Comparison of ENCODE assay signal across 8 cellular contexts in the genomic region with DNA sequence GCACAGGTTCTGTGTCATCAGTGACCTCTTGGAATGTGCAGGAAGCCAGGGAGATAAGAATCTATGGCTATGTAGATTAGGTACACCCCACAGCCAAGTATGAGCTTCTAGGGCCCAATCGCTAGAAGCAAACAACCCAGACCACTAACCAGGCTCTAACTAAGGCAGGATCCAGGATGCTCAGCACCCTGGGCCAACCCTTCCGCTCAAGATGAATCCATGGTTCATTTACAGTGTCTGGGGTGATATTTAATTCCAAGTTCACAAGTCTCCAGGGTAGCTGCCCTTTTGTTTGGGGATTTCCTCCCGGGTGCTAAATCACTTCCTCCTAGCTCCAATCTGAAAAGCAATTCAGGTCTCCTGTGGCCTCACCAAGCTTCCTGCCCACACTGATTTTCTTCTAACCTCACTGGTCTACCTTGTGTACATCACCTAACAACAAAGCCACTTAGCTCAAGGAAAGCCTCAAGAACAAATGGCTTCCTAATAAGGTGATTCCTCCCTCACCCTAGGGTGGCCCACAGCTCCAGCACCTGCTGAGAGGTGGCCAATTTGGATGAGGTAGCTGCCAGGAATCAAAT. TPM values are rescaled to one million over a fixed set of nuclear protein-coding genes. Genes with fewer than 3 reads are reported as not detected.
DNase-seq lines count a peak whose midpoint lies in the region; ATAC-seq and TF ChIP-seq lines count a peak whose summit lies in the region.

No MANE protein-coding gene starts in this region.

- DNase-seq in activated naive CD4-positive, alpha-beta T cell treated with anti-CD3 and anti-CD28 coated beads for 36 hours = peak; percentile 72
- no peak for DNase-seq in activated naive CD4-positive, alpha-beta T cell (lab: John Stamatoyannopoulos, UW)
- DNase-seq in activated CD8-positive, alpha-beta T cell treated with anti-CD3 and anti-CD28 coated beads, Interleukin-2, amount 10 ng/mL, durations not matched to agents 7 days and 5 days = peak; percentile 72
- DNase-seq in kidney tubule cell (ENCODE audit: low spot score) = peak; percentile 64
- DNase-seq in tibial nerve (ENCODE audit: low spot score in 2 of 2) = no peak
- DNase-seq in GM03348 (ENCODE audit: low spot score) = no peak

- H3K4me1 Mint-ChIP-seq in activated naive CD4-positive, alpha-beta T cell treated with anti-CD3 and anti-CD28 coated beads for 36 hours (ENCODE audit: low read depth) = peaks cover 54% of the 10 kb centered on the region
- peaks cover 56% of the 10 kb centered on the region for H3K4me1 Mint-ChIP-seq in activated CD8-positive, alpha-beta T cell treated with anti-CD3 and anti-CD28 coated beads, Interleukin-2, amount 10 ng/mL, durations not matched to agents 7 days and 5 days (ENCODE audit: low read depth)

- peaks cover 3% of the 10 kb centered on the region for H3K27me3 Mint-ChIP-seq in activated naive CD4-positive, alpha-beta T cell treated with anti-CD3 and anti-CD28 coated beads for 36 hours (ENCODE audit: low read depth)
- peaks cover 15% of the 10 kb centered on the region for H3K27me3 Mint-ChIP-seq in activated CD8-positive, alpha-beta T cell treated with anti-CD3 and anti-CD28 coated beads, Interleukin-2, amount 10 ng/mL, durations not matched to agents 7 days and 5 days (ENCODE audit: low read depth)

- H3K9me3 ChIP-seq in tibial nerve = no peaks in the 10 kb centered on the region

- no peak for TF ChIP-seq EP300 in tibial nerve (IDR thresholded peaks at IDR 0.05)

- POLR2A ChIA-PET in activated CD8-positive, alpha-beta T cell treated with anti-CD3 and anti-CD28 coated beads, Interleukin-2, amount 10 ng/mL, durations not matched to agents 7 days and 5 days (lab: Charles Lee) = interaction anchor here (0.7 to 5.3 kb wide), 3 partner anchors 34 to 310 kb away, joined by 4 to 45 read pairs (median 5); partner anchors contain the start of gene MGA

- no peak for TF ChIP-seq CTCF in tibial nerve (IDR thresholded peaks at IDR 0.05)

- intact Hi-C loops in activated naive CD4-positive, alpha-beta T cell treated with anti-CD3 and anti-CD28 coated beads for 36 hours (cut with micrococcal nuclease) = loop anchor here (1.0 to 5.0 kb wide), 5 partner anchors 40 to 1018 kb away; partner anchors contain the start of genes CHAC1, RPAP1 and ZNF106

- WGBS in tibial nerve, 2 donors = 63 to 85% methylated on average over 3 of the region's 3 CpGs

- TF ChIP-seq POLR2A in tibial nerve (IDR thresholded peaks at IDR 0.05) = no peak

- peak overlapping the region in 1 of 4 donors; percentile 70 for H3K4me3 ChIP-seq in tibial nerve

- no peaks in the 10 kb centered on the region for H3K36me3 ChIP-seq in tibial nerve

- CTCF ChIA-PET in activated naive CD4-positive, alpha-beta T cell treated with anti-CD3 and anti-CD28 coated beads for 36 hours (lab: Charles Lee) = interaction anchor here (0.6 to 2.7 kb wide), 6 partner anchors 19 to 1129 kb away, joined by 3 to 24 read pairs (median 4); partner anchors contain the start of gene MAPKBP1
- CTCF ChIA-PET in activated CD8-positive, alpha-beta T cell treated with anti-CD3 and anti-CD28 coated beads, Interleukin-2, amount 10 ng/mL, durations not matched to agents 7 days and 5 days (lab: Charles Lee) = interaction anchor here (0.8 to 5.2 kb wide), 8 partner anchors 14 to 197 kb away, joined by 3 to 32 read pairs (median 8); partner anchors contain the start of gene MAPKBP1

- no peaks in the 10 kb centered on the region for H3K9me3 Mint-ChIP-seq in activated naive CD4-positive, alpha-beta T cell treated with anti-CD3 and anti-CD28 coated beads for 36 hours
- no peaks in the 10 kb centered on the region for H3K9me3 Mint-ChIP-seq in activated CD8-positive, alpha-beta T cell treated with anti-CD3 and anti-CD28 coated beads, Interleukin-2, amount 10 ng/mL, durations not matched to agents 7 days and 5 days (ENCODE audit: insufficient read depth)

- peaks cover 0 to 68% (median 22%) of the 10 kb centered on the region in 4 donors for H3K4me1 ChIP-seq in tibial nerve

- peaks cover 15% of the 10 kb centered on the region for H3K36me3 Mint-ChIP-seq in activated naive CD4-positive, alpha-beta T cell treated with anti-CD3 and anti-CD28 coated beads for 36 hours (ENCODE audit: low read depth)
- peaks cover 8% of the 10 kb centered on the region for H3K36me3 Mint-ChIP-seq in activated CD8-positive, alpha-beta T cell treated with anti-CD3 and anti-CD28 coated beads, Interleukin-2, amount 10 ng/mL, durations not matched to agents 7 days and 5 days (ENCODE audit: low read depth)

- no peaks in the 10 kb centered on the region for H3K27me3 ChIP-seq in tibial nerve

- peak; percentile 7 for ATAC-seq in activated CD8-positive, alpha-beta T cell treated with anti-CD3 and anti-CD28 coated beads, Interleukin-2, amount 10 ng/mL, durations not matched to agents 7 days and 5 days
- ATAC-seq in GM21390 (IDR thresholded peaks at IDR 0.05; ENCODE audit: unreplicated experiment) = no peak
- no peak for ATAC-seq in HG02763 (IDR thresholded peaks at IDR 0.05; ENCODE audit: unreplicated experiment)

- peak overlapping the region; percentile 88 for H3K4me3 Mint-ChIP-seq in activated naive CD4-positive, alpha-beta T cell treated with anti-CD3 and anti-CD28 coated beads for 36 hours
- peak overlapping the region; percentile 34 for H3K4me3 Mint-ChIP-seq in activated CD8-positive, alpha-beta T cell treated with anti-CD3 and anti-CD28 coated beads, Interleukin-2, amount 10 ng/mL, durations not matched to agents 7 days and 5 days

- peak overlapping the region; percentile 93 for H3K27ac Mint-ChIP-seq in activated naive CD4-positive, alpha-beta T cell treated with anti-CD3 and anti-CD28 coated beads for 36 hours
- H3K27ac Mint-ChIP-seq in activated CD8-positive, alpha-beta T cell treated with anti-CD3 and anti-CD28 coated beads, Interleukin-2, amount 10 ng/mL, durations not matched to agents 7 days and 5 days = peak overlapping the region; percentile 26

- peak overlapping the region in 3 of 4 donors; percentile 29 to 93 (median 89) for H3K27ac ChIP-seq in tibial nerve

RNA-seq across cellular contexts. Expression of gene EHD4, which starts 2.4 kb away (rescaled TPM):
- total RNA-seq in activated naive CD4-positive, alpha-beta T cell treated with anti-CD3 and anti-CD28 coated beads for 36 hours = 10 to 100 TPM; 30.1 to 31.8 TPM
- 1 to 10 TPM; 6.9 to 8.0 TPM for total RNA-seq in activated CD8-positive, alpha-beta T cell treated with anti-CD3 and anti-CD28 coated beads, Interleukin-2, amount 10 ng/mL, durations not matched to agents 7 days and 5 days
- 10 to 100 TPM; 13.2 to 31.5 (median 22.0) TPM for total RNA-seq in tibial nerve

RNA-seq across cellular contexts. Expression of gene PLA2G4E, which starts 50.9 kb away (rescaled TPM):
- total RNA-seq in activated naive CD4-positive, alpha-beta T cell treated with anti-CD3 and anti-CD28 coated beads for 36 hours = not detected
- total RNA-seq in activated CD8-positive, alpha-beta T cell treated with anti-CD3 and anti-CD28 coated beads, Interleukin-2, amount 10 ng/mL, durations not matched to agents 7 days and 5 days = not detected
- not detected for total RNA-seq in tibial nerve

Comparison
In these comparisons a context has a peak if more than half of its experiments do, and no peak if none do; other contexts are left out.
1. DNase-seq: peak in activated naive CD4-positive, alpha-beta T cell treated with anti-CD3 and anti-CD28 coated beads for 36 hours (single experiment), activated CD8-positive, alpha-beta T cell treated with anti-CD3 and anti-CD28 coated beads, Interleukin-2, amount 10 ng/mL, durations not matched to agents 7 days and 5 days (single experiment) and kidney tubule cell (single experiment); none in activated naive CD4-positive, alpha-beta T cell (0 of 4), tibial nerve (0 of 2) and GM03348 (single experiment).